In genomic region chr11:128365044-128365443, GRCh38 we compare ENCODE assay signal across 10 cellular contexts.
A peak's percentile ranks its signal among the peaks of the same experiment; 100 is the strongest.
DNase-seq lines count a peak whose midpoint lies in the region; ATAC-seq and TF ChIP-seq lines count a peak whose summit lies in the region.
"Had no signal": no experiment of that assay in that cellular context is flagged by ENCODE, and none has a peak within 500 bp of the region (broad histone marks: within the 10 kb centered on the region; RNA-seq: fewer than 3 reads in every experiment).

No MANE protein-coding gene starts in this region.

- H3K27ac Mint-ChIP-seq in endothelial cell (ENCODE audit: unreplicated experiment): no peak overlapping the region
- H3K27ac Mint-ChIP-seq in H9: no peak overlapping the region

- no peak overlapping the region for H4K5ac ChIP-seq in H9 (ENCODE audit: insufficient read length, low read depth, low read length)

- no peak overlapping the region for H3T11ph ChIP-seq in H9 (ENCODE audit: low read length)

- no peak overlapping the region for H2BK12ac ChIP-seq in H9 (ENCODE audit: insufficient read length, low read depth, low read length)

- DNase-seq in SIG-M5 treated with dmso at 0.1 percent for 504 hours (lab: John Stamatoyannopoulos, UW; ENCODE audit: unreplicated experiment) (peak; percentile 2), SIG-M5 (lab: John Stamatoyannopoulos, UW) (no peak), OCI-M1 (lab: John Stamatoyannopoulos, UW) (peak; percentile 9), endothelial cell (ENCODE audit: low spot score) (peak; percentile 10), non-pigmented ciliary epithelial cell (ENCODE audit: low read depth) (peak; percentile 27), NCI-H2196 treated with DMSO at 0.1 percent for 48 hours (lab: John Stamatoyannopoulos, UW; ENCODE audit: unreplicated experiment) (no peak), H9 (no peak)
- DNase-seq: NCI-H187 treated with DMSO at 0.1 percent for 48 hours had no signal

- H3K9ac ChIP-seq in H9 (ENCODE audit: extremely low read depth, insufficient read length, low read length): no peak overlapping the region

- H3K27me3 Mint-ChIP-seq in endothelial cell (ENCODE audit: unreplicated experiment): no peaks in the 10 kb centered on the region
- no peaks in the 10 kb centered on the region for H3K27me3 Mint-ChIP-seq in H9 (ENCODE audit: low read depth)

- no peaks in the 10 kb centered on the region for H4K20me1 ChIP-seq in H9 (ENCODE audit: control insufficient read depth, insufficient read depth, insufficient read length)

- ATAC-seq in HG02642 (IDR thresholded peaks at IDR 0.05; ENCODE audit: poor library complexity, unreplicated experiment): no peak

- no peak overlapping the region for H2BK120ac ChIP-seq in H9 (ENCODE audit: low read depth, low read length, poor library complexity, severe bottlenecking)

- H3K14ac ChIP-seq in H9 (ENCODE audit: insufficient read depth, low read length): no peak overlapping the region

- H3K4me1 ChIP-seq in H9 (ENCODE audit: insufficient read depth, low read length): no peaks in the 10 kb centered on the region
- H3K4me1 ChIP-seq: right atrium auricular region had no signal

- no peak overlapping the region for H3K18ac ChIP-seq in H9 (ENCODE audit: insufficient read length, low read depth, low read length)

- no CpG with 5 or more reads among the region's 3 CpGs for WGBS in H9 (ENCODE audit: extremely low coverage, insufficient read length, low lambda C conversion rate)

- H3K4me1 Mint-ChIP-seq in endothelial cell (ENCODE audit: unreplicated experiment) (no peaks in the 10 kb centered on the region), H9 (peaks cover 4 to 8% of the 10 kb centered on the region in 2 experiments)

- no peaks in the 10 kb centered on the region for H3K79me2 ChIP-seq in H9 (ENCODE audit: insufficient read depth, low read length)

- H2BK20ac ChIP-seq in H9 (ENCODE audit: low read depth, low read length, poor library complexity, severe bottlenecking): no peak overlapping the region

- H3K4ac ChIP-seq in H9 (ENCODE audit: low read depth, low read length): no peak overlapping the region

- no peaks in the 10 kb centered on the region for H3K79me1 ChIP-seq in H9 (ENCODE audit: insufficient read depth, low read depth, low read length, poor library complexity, severe bottlenecking)

- no peak overlapping the region for H3K4me2 ChIP-seq in H9 (ENCODE audit: insufficient read depth, insufficient read length, low read length)

- H4K91ac ChIP-seq in H9 (ENCODE audit: insufficient read length, low read depth, low read length): no peak overlapping the region

- H3K27ac ChIP-seq in H9 (ENCODE audit: insufficient read length, low read depth, low read length): no peak overlapping the region
- H3K27ac ChIP-seq: right atrium auricular region had no signal

- TF ChIP-seq CTCF in endothelial cell (IDR thresholded peaks at IDR 0.05; ENCODE audit: unreplicated experiment) (no peak), H9 (conservative IDR thresholded peaks at IDR 0.05) (no peak)

- no peak overlapping the region for H3K56ac ChIP-seq in H9 (ENCODE audit: insufficient read length, low read depth, low read length)

- H3K9me3 Mint-ChIP-seq in endothelial cell (ENCODE audit: unreplicated experiment): no peaks in the 10 kb centered on the region
- H3K9me3 Mint-ChIP-seq in H9: no peaks in the 10 kb centered on the region

- H3K4me3 Mint-ChIP-seq in endothelial cell (ENCODE audit: unreplicated experiment) (no peak overlapping the region), H9 (no peak overlapping the region)

- H3K27me3 ChIP-seq in H9 (ENCODE audit: insufficient read depth, low read length): no peaks in the 10 kb centered on the region
- H3K27me3 ChIP-seq: right atrium auricular region had no signal

- H3K23ac ChIP-seq in H9 (ENCODE audit: insufficient read length, low read depth, low read length): no peak overlapping the region

- H2BK5ac ChIP-seq in H9 (ENCODE audit: insufficient read length, low read length): no peak overlapping the region

- H3K36me3 Mint-ChIP-seq in endothelial cell (ENCODE audit: low read depth, unreplicated experiment) (no peaks in the 10 kb centered on the region), H9 (ENCODE audit: insufficient read depth in 1 of 3, low read depth in 3 of 3) (no peaks in the 10 kb centered on the region)

- H2AK5ac ChIP-seq in H9 (ENCODE audit: insufficient read length, low read length): no peak overlapping the region

- H3K23me2 ChIP-seq in H9 (ENCODE audit: insufficient read length, low read depth, low read length, poor library complexity, severe bottlenecking): no peaks in the 10 kb centered on the region

- no peak overlapping the region for H2AFZ ChIP-seq in H9 (ENCODE audit: low read length)

- H3K9me3 ChIP-seq in H9 (ENCODE audit: control insufficient read depth, low read depth, low read length): no peaks in the 10 kb centered on the region
- H3K9me3 ChIP-seq: right atrium auricular region had no signal

- H2BK15ac ChIP-seq in H9 (ENCODE audit: low read depth, low read length): no peak overlapping the region

- no peak overlapping the region for H4K8ac ChIP-seq in H9 (replicated peaks; ENCODE audit: insufficient read length, low read depth, low read length)

Comparison
In these comparisons a context has a peak if more than half of its experiments do, and no peak if none do; other contexts are left out.
1. DNase-seq: peak in SIG-M5 treated with dmso at 0.1 percent for 504 hours (single experiment), OCI-M1 (single experiment), endothelial cell (single experiment) and non-pigmented ciliary epithelial cell (single experiment); none in SIG-M5 (single experiment), NCI-H2196 treated with DMSO at 0.1 percent for 48 hours (single experiment) and H9 (single experiment).